Comparison of ENCODE assay signal across 29 cellular contexts in genomic region chr10:63384001-63384400, GRCh38.
"Had no signal": no experiment of that assay in that cellular context is flagged by ENCODE, and none has a peak within 500 bp of the region (broad histone marks: within the 10 kb centered on the region; RNA-seq: fewer than 3 reads in every experiment).

No MANE protein-coding gene starts in this region.

- H3K9me3 Mint-ChIP-seq: activated naive CD4-positive, alpha-beta T cell treated with anti-CD3 and anti-CD28 coated beads, Interleukin-2, amount 50 U/mL, for 24 hours; activated naive CD8-positive, alpha-beta T cell treated with anti-CD3 and anti-CD28 coated beads, Interleukin-2, amount 10 ng/mL, durations not matched to agents 7 days and 5 days; activated T-helper 2 cell treated with anti-CD3 and anti-CD28 coated beads, Interferon-gamma antibody, Interleukin-2, Interleukin-4, amounts not matched to agents 10 μg/mL and 5 μg/mL and 100 μg/mL, durations not matched to agents 14 hours and 24 hours and 36 hours; WTC11 had no signal

- H3K4me3 ChIP-seq: adrenal gland, body of pancreas, breast epithelium, SJCRH30, SK-N-MC had no signal

- H3K27me3 ChIP-seq: adrenal gland, body of pancreas, breast epithelium, SJCRH30 had no signal

- H3K36me3 ChIP-seq: adrenal gland, breast epithelium, SJCRH30 had no signal

- H3K4me1 ChIP-seq: breast epithelium, SJCRH30 had no signal

- ATAC-seq: body of pancreas, Panc1, WTC11 had no signal

- H3K27ac ChIP-seq: adrenal gland, body of pancreas, breast epithelium, KMS-11, SJCRH30, SK-N-MC had no signal

- H3K27ac Mint-ChIP-seq: activated CD4-positive, alpha-beta T cell treated with anti-CD3 and anti-CD28 coated beads, Interleukin-2, amount 10 ng/mL, durations not matched to agents 24 days and 14 days; activated naive CD4-positive, alpha-beta T cell treated with anti-CD3 and anti-CD28 coated beads, Interleukin-2, amount 50 U/mL, for 24 hours; activated naive CD8-positive, alpha-beta T cell treated with anti-CD3 and anti-CD28 coated beads, Interleukin-2, amount 10 ng/mL, durations not matched to agents 7 days and 5 days; activated T-helper 2 cell treated with anti-CD3 and anti-CD28 coated beads, Interferon-gamma antibody, Interleukin-2, Interleukin-4, amounts not matched to agents 10 μg/mL and 5 μg/mL and 100 μg/mL, durations not matched to agents 14 hours and 24 hours and 36 hours; WTC11 had no signal

- DNase-seq: activated CD4-positive, alpha-beta T cell treated with anti-CD3 and anti-CD28 coated beads for 1 hour; activated CD4-positive, alpha-beta T cell treated with anti-CD3 and anti-CD28 coated beads, Interleukin-2, amount 10 ng/mL, durations not matched to agents 24 days and 14 days; activated CD4-positive, alpha-beta T cell treated with anti-CD3 and anti-CD28 coated beads, Interleukin-2, amount 50 U/mL, for 48 hours; activated CD8-positive, alpha-beta memory T cell treated with anti-CD3 and anti-CD28 coated beads, Interleukin-2, amount 50 U/mL, for 4 hours; activated gamma-delta T cell; activated naive CD4-positive, alpha-beta T cell treated with Interleukin-2 at 50 U/mL for 16 hours; activated naive CD8-positive, alpha-beta T cell treated with anti-CD3 and anti-CD28 coated beads, Interleukin-2, amount 10 ng/mL, durations not matched to agents 7 days and 5 days; activated T-cell treated with anti-CD3 and anti-CD28 coated beads for 4 hours; activated T-cell treated with anti-CD3 and anti-CD28 coated beads, Interleukin-2, amount 50 U/mL, for 48 hours; adrenal gland; body of pancreas; NCI-H1048; NCI-H1105 treated with DMSO at 0.1 percent for 48 hours; NCI-H1436; NCI-H1694; NCI-H1930; NCI-H345; NCI-H524 treated with DMSO at 0.1 percent for 48 hours; SHP77; SJCRH30; T1000 had no signal

- H3K9me3 ChIP-seq: adrenal gland, body of pancreas, breast epithelium, SJCRH30 had no signal

- H3K4me3 Mint-ChIP-seq: activated CD4-positive, alpha-beta T cell treated with anti-CD3 and anti-CD28 coated beads, Interleukin-2, amount 10 ng/mL, durations not matched to agents 24 days and 14 days; activated naive CD4-positive, alpha-beta T cell treated with anti-CD3 and anti-CD28 coated beads, Interleukin-2, amount 50 U/mL, for 24 hours; activated naive CD8-positive, alpha-beta T cell treated with anti-CD3 and anti-CD28 coated beads, Interleukin-2, amount 10 ng/mL, durations not matched to agents 7 days and 5 days; WTC11 had no signal

- FAIRE-seq: astrocyte had no signal
